Comparison of ENCODE assay signal across 8 cellular contexts in the genomic region with DNA sequence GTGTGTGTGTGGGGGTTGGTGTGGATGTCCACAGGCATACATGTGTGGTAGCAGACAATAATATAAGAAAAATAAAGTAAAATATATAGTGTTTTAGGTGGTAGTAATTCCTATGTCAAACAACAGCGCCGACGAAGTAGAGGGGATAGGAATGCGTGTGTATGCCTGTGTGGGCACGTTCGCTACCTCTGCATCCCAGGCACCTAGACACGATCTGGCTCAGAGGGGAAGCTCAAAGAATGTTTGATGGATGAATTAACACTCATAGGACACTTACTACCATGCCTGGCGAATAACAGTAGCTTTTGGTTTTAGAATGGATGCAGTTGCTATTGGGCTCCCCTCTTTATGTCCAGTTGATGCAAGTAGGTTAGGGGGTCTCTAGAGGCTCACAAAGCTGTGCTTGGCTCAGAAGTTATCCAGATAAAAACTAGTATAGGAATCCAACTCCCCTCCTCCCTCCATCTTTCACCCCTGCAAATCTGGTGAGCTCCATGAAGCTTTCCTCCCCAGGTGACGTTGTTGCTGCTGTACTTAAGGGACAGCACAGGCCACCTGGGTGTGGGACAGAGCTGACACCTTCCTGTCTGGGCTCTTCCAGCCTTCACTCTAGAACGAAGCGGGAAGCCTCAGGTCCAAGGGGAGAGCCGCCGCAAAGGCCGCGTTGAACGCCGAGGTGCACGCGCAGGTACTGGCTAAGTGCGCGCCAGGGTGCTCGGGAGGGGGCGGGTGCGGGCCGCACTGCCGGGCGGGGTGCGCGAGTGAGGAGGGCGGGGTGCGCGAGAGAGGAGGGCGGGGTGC.
DNase-seq lines count a peak whose midpoint lies in the region; ATAC-seq, FAIRE-seq and TF ChIP-seq lines count a peak whose summit lies in the region.

No MANE protein-coding gene starts in this region.

- H3K27ac ChIP-seq in ectodermal cell (ENCODE audit: insufficient read depth, low read depth, low read length, poor library complexity, severe bottlenecking), result no peak overlapping the region

- no peaks in the 10 kb centered on the region for H3K9me3 Mint-ChIP-seq in activated CD4-positive, alpha-beta memory T cell treated with anti-CD3 and anti-CD28 coated beads, Interleukin-2, amount 10 ng/mL, durations not matched to agents 7 days and 5 days

- H3K4me1 ChIP-seq in ectodermal cell (ENCODE audit: control insufficient read depth, insufficient read depth, low read length) (no peaks in the 10 kb centered on the region), mucosa of descending colon (ENCODE audit: low read depth) (peaks cover 6% of the 10 kb centered on the region)

- CTCF ChIA-PET in GM10248 (lab: Yijun Ruan, JAX), result interaction anchor here (0.9 to 2.0 kb wide), 7 partner anchors 8 to 653 kb away, joined by 3 to 10 read pairs (median 4); no protein-coding TSS in a partner anchor
- CTCF ChIA-PET in activated CD4-positive, alpha-beta memory T cell treated with anti-CD3 and anti-CD28 coated beads, Interleukin-2, amount 10 ng/mL, durations not matched to agents 7 days and 5 days (lab: Charles Lee), result interaction anchor here (0.5 to 2.2 kb wide), 8 partner anchors 11 to 424 kb away, joined by 3 to 12 read pairs (median 3); no protein-coding TSS in a partner anchor

- peak; percentile 87 for ATAC-seq in mucosa of descending colon
- no peak for ATAC-seq in GM19467 (IDR thresholded peaks at IDR 0.05; ENCODE audit: unreplicated experiment)

- no peaks in the 10 kb centered on the region for H3K36me3 Mint-ChIP-seq in activated CD4-positive, alpha-beta memory T cell treated with anti-CD3 and anti-CD28 coated beads, Interleukin-2, amount 10 ng/mL, durations not matched to agents 7 days and 5 days (ENCODE audit: low read depth)

- H3K27me3 Mint-ChIP-seq in activated CD4-positive, alpha-beta memory T cell treated with anti-CD3 and anti-CD28 coated beads, Interleukin-2, amount 10 ng/mL, durations not matched to agents 7 days and 5 days, result peaks cover 27% of the 10 kb centered on the region

- peak overlapping the region; percentile 77 for H3K4me3 Mint-ChIP-seq in activated CD4-positive, alpha-beta memory T cell treated with anti-CD3 and anti-CD28 coated beads, Interleukin-2, amount 10 ng/mL, durations not matched to agents 7 days and 5 days

- H3K9me3 ChIP-seq in ectodermal cell (ENCODE audit: control insufficient read depth, low read length) (no peaks in the 10 kb centered on the region), mucosa of descending colon (no peaks in the 10 kb centered on the region)

- TF ChIP-seq CTCF in GM10248 (IDR thresholded peaks at IDR 0.05; ENCODE audit: control extremely low read depth, extremely low read depth, low read depth, missing control alignments), result no peak
- TF ChIP-seq CTCF in mucosa of descending colon (IDR thresholded peaks at IDR 0.05), result no peak

- DNase-seq in GM10248 (ENCODE audit: extremely low spot score) (peak; percentile 70), Kasumi-1 (lab: John Stamatoyannopoulos, UW) (peak; percentile 7 to 8), mucosa of descending colon (peak; percentile 73 to 89 (median 89)), RCC 7860 (ENCODE audit: low spot score) (no peak)
- DNase-seq in activated CD4-positive, alpha-beta memory T cell treated with anti-CD3 and anti-CD28 coated beads, Interleukin-2, amount 10 ng/mL, durations not matched to agents 7 days and 5 days, result peak; percentile 85
- DNase-seq in stimulated activated CD8-positive, alpha-beta memory T cell treated with anti-CD3 and anti-CD28 coated beads, Interleukin-4, amount 100 ng/mL, for 24 hours (ENCODE audit: low read depth), result peak; percentile 61

- 22 to 25% methylated on average over 23 to 30 of the region's 33 CpGs for WGBS in ectodermal cell, 2 experiments

- H3K27ac Mint-ChIP-seq in activated CD4-positive, alpha-beta memory T cell treated with anti-CD3 and anti-CD28 coated beads, Interleukin-2, amount 10 ng/mL, durations not matched to agents 7 days and 5 days, result peak overlapping the region; percentile 82

- POLR2A ChIA-PET in GM10248 (lab: Yijun Ruan, JAX), result no interaction called here
- POLR2A ChIA-PET in activated CD4-positive, alpha-beta memory T cell treated with anti-CD3 and anti-CD28 coated beads, Interleukin-2, amount 10 ng/mL, durations not matched to agents 7 days and 5 days (lab: Charles Lee), result interaction anchor here (1.3 kb wide), 1 partner anchor 193 kb away, joined by 7 read pairs; a partner anchor contains a TSS

- no peaks in the 10 kb centered on the region for H3K36me3 ChIP-seq in ectodermal cell (ENCODE audit: control insufficient read depth, insufficient read depth, low read length)
- no peaks in the 10 kb centered on the region for H3K36me3 ChIP-seq in mucosa of descending colon (ENCODE audit: low read depth)

- H3K4me1 Mint-ChIP-seq in activated CD4-positive, alpha-beta memory T cell treated with anti-CD3 and anti-CD28 coated beads, Interleukin-2, amount 10 ng/mL, durations not matched to agents 7 days and 5 days, result peaks cover 14% of the 10 kb centered on the region

- peak overlapping the region; percentile 24 for H3K4me3 ChIP-seq in ectodermal cell (ENCODE audit: insufficient read depth, low read depth, low read length)
- no peak overlapping the region for H3K4me3 ChIP-seq in mucosa of descending colon

- peaks cover 25% of the 10 kb centered on the region for H3K27me3 ChIP-seq in ectodermal cell (ENCODE audit: control insufficient read depth, insufficient read depth, low read length, poor library complexity, severe bottlenecking)

- intact Hi-C loops in mucosa of descending colon (cut with DNase I, micrococcal nuclease), result no loop called here

- FAIRE-seq in RCC 7860 (lab: Jason Lieb, UNC), result no peak
